1 cellular context compared by ENCODE assay signal in genomic region chr1:151282883-151283725, GRCh38.
TF ChIP-seq lines count a peak whose summit lies in the region.

No MANE protein-coding gene starts in this region.

TF ChIP-seq in HEK293T, 16 proteins besides CTCF, POLR2A, EP300 and RAD21 (continued from another document):
- TF ChIP-seq HDGF (IDR thresholded peaks at IDR 0.05; ENCODE audit: borderline replicate concordance) (no peak), FOXM1 (IDR thresholded peaks at IDR 0.05; ENCODE audit: borderline replicate concordance) (no peak)
TF ChIP-seq in HEK293T: peak in this region for 0.
